ENCODE assay signal across 9 cellular contexts in the genomic region with DNA sequence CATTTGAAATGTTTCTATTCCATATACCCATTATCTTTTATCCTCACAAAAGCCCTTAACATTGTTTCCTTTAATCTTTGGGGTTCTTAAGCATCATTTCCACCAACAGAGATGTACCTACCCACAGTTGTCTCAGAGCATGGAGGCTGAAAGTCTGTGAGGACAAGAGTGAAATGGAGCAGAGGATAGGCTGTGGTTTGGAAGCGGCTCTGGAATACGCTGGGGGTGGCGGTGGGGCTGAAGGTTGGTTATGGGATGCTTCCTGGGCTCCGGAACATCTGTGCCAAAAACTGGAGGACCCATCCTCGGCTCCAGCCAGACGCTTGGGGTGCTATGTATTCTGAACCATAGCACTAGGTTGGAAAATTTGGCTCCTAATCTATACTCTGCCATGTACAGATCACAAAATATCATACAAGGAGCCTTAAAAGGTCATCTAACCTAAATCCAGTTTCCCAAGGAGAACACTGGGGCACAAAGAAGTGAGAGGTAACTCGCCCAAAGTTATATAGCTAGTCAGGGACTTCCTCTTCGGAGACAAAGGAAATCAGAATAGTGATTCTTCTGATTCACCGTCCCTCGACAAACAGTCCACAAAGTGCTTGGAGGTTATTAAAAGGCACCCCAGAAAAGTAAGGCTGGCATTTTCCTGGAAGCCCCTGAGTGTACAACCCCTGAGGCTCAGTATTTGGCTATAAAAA. TPM values are rescaled to one million over a fixed set of nuclear protein-coding genes. Genes with fewer than 3 reads are reported as not detected.
DNase-seq lines count a peak whose midpoint lies in the region; ATAC-seq, FAIRE-seq and TF ChIP-seq lines count a peak whose summit lies in the region.
"Had no signal": no experiment of that assay in that cellular context is flagged by ENCODE, and none has a peak within 500 bp of the region (broad histone marks: within the 10 kb centered on the region; RNA-seq: fewer than 3 reads in every experiment).

No MANE protein-coding gene starts in this region.

- POLR2A ChIA-PET in A549 (lab: Yijun Ruan, JAX) = interaction anchor here (0.5 to 4.1 kb wide), 5 partner anchors 9 to 445 kb away, joined by 3 to 19 read pairs (median 4); partner anchors contain the start of gene HOMEZ

- H3K27ac ChIP-seq in A549 (peak overlapping the region; percentile 85 to 92), muscle layer of duodenum (ENCODE audit: low read length) (peak overlapping the region; percentile 99)

- ATAC-seq in A549 = no peak
- ATAC-seq in esophagus mucosa = no peak
- no peak for ATAC-seq in HG03139 (IDR thresholded peaks at IDR 0.05; ENCODE audit: unreplicated experiment)

- no peaks in the 10 kb centered on the region for H3K36me3 Mint-ChIP-seq in IgD-negative memory B cell

- peak overlapping the region; percentile 95 to 98 (median 97) for H3K27ac Mint-ChIP-seq in IgD-negative memory B cell

- H3K27me3 ChIP-seq in muscle layer of duodenum (ENCODE audit: low read depth, low read length) = no peaks in the 10 kb centered on the region

- peak overlapping the region; percentile 98 for H3K4me2 ChIP-seq in A549

- H3K9me3 ChIP-seq in A549 (no peaks in the 10 kb centered on the region), muscle layer of duodenum (ENCODE audit: control insufficient read depth in 1 of 2, low read length in 2 of 2) (no peaks in the 10 kb centered on the region)

- FAIRE-seq in A549 (lab: Jason Lieb, UNC) = no peak
- no peak for FAIRE-seq in H54 (lab: Jason Lieb, UNC)
- FAIRE-seq: GM18507 had no signal

- 90% methylated on average over 10 of the region's 10 CpGs for WGBS in A549 (ENCODE audit: missing lambda C conversion rate)

- H3K36me3 ChIP-seq in muscle layer of duodenum (ENCODE audit: control insufficient read depth in 1 of 2, insufficient read depth in 2 of 2, low read length in 2 of 2) = peaks cover 4 to 24% of the 10 kb centered on the region in 2 donors

- TF ChIP-seq POLR2A in A549 (IDR thresholded peaks at IDR 0.05; ENCODE audit: low read length) (no peak), H54 (IDR thresholded peaks at IDR 0.05; ENCODE audit: low read depth, low read length) (no peak)

- peaks cover 10 to 14% (median 13%) of the 10 kb centered on the region in 3 donors for H3K4me1 Mint-ChIP-seq in IgD-negative memory B cell

- H3K4me1 ChIP-seq in A549 = peaks cover 14% of the 10 kb centered on the region; the same call in 2 of the 3 replicates
- peaks cover 5 to 23% of the 10 kb centered on the region in 2 donors for H3K4me1 ChIP-seq in muscle layer of duodenum (ENCODE audit: control insufficient read depth in 1 of 2, insufficient read depth in 2 of 2, low read length in 2 of 2)

- CTCF ChIA-PET in A549 (lab: Yijun Ruan, JAX) = interaction anchor here (0.7 to 12.8 kb wide), 11 partner anchors 10 to 261 kb away, joined by 3 to 254 read pairs (median 4); partner anchors contain the start of genes HOMEZ and PABPN1

- peak overlapping the region; percentile 92 to 99 (median 98) for H3K4me3 Mint-ChIP-seq in IgD-negative memory B cell

- H3K9me3 Mint-ChIP-seq in IgD-negative memory B cell = no peaks in the 10 kb centered on the region

- no peaks in the 10 kb centered on the region for H3K27me3 Mint-ChIP-seq in IgD-negative memory B cell

- no peak for TF ChIP-seq EP300 in A549 (IDR thresholded peaks at IDR 0.05)

- no peak; the same call in 2 of the 3 replicates for TF ChIP-seq CTCF in A549 (IDR thresholded peaks at IDR 0.05)
- TF ChIP-seq CTCF in cardiac fibroblast (IDR thresholded peaks at IDR 0.05; ENCODE audit: low read depth, low read length) = no peak

- DNase-seq in A549 (ENCODE audit: low read depth in 1 of 2, low spot score in 1 of 2) = no peak
- no peak for DNase-seq in cardiac fibroblast (ENCODE audit: low read depth in 2 of 2)
- no peak for DNase-seq in H54 (ENCODE audit: insufficient read length, low spot score)
- DNase-seq in RPMI8226 = no peak

- H3K4me3 ChIP-seq in A549 (peak overlapping the region; percentile 63), cardiac fibroblast (replicated peaks in 1 of 2; ENCODE audit: low read depth in 2 of 2, low read length in 2 of 2) (peak overlapping the region; percentile 55 to 65), muscle layer of duodenum (ENCODE audit: low read depth in 1 of 2, low read length in 2 of 2) (peak overlapping the region; percentile 85 to 95)

- TF ChIP-seq RAD21 in A549 (conservative IDR thresholded peaks at IDR 0.05 in 1 of 2, IDR thresholded peaks at IDR 0.05 in 1 of 2) = no peak; a peak in 1 of 5 replicates

TF ChIP-seq in A549, 52 proteins besides CTCF, POLR2A, EP300 and RAD21 (continues in another document):
- TF ChIP-seq HDAC2 (IDR thresholded peaks at IDR 0.05) = no peak
- TF ChIP-seq, protein P1, sequence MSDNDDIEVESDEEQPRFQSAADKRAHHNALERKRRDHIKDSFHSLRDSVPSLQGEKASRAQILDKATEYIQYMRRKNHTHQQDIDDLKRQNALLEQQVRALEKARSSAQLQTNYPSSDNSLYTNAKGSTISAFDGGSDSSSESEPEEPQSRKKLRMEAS (IDR thresholded peaks at IDR 0.05) = no peak
- no peak for TF ChIP-seq EHMT2 (IDR thresholded peaks at IDR 0.05; ENCODE audit: low read depth)
- TF ChIP-seq POLR2AphosphoS2 (conservative IDR thresholded peaks at IDR 0.05; ENCODE audit: low read length) = no peak
- TF ChIP-seq PHF8 (IDR thresholded peaks at IDR 0.05; ENCODE audit: borderline replicate concordance, low read depth) = no peak
- TF ChIP-seq CBX2 (IDR thresholded peaks at IDR 0.05; ENCODE audit: borderline replicate concordance, low read depth) = no peak
- TF ChIP-seq HOXB5 (CRISPR knock-in tag; IDR thresholded peaks at IDR 0.05) = no peak
- no peak for TF ChIP-seq KDM1A (IDR thresholded peaks at IDR 0.05; ENCODE audit: low read depth)
- TF ChIP-seq, protein P2, sequence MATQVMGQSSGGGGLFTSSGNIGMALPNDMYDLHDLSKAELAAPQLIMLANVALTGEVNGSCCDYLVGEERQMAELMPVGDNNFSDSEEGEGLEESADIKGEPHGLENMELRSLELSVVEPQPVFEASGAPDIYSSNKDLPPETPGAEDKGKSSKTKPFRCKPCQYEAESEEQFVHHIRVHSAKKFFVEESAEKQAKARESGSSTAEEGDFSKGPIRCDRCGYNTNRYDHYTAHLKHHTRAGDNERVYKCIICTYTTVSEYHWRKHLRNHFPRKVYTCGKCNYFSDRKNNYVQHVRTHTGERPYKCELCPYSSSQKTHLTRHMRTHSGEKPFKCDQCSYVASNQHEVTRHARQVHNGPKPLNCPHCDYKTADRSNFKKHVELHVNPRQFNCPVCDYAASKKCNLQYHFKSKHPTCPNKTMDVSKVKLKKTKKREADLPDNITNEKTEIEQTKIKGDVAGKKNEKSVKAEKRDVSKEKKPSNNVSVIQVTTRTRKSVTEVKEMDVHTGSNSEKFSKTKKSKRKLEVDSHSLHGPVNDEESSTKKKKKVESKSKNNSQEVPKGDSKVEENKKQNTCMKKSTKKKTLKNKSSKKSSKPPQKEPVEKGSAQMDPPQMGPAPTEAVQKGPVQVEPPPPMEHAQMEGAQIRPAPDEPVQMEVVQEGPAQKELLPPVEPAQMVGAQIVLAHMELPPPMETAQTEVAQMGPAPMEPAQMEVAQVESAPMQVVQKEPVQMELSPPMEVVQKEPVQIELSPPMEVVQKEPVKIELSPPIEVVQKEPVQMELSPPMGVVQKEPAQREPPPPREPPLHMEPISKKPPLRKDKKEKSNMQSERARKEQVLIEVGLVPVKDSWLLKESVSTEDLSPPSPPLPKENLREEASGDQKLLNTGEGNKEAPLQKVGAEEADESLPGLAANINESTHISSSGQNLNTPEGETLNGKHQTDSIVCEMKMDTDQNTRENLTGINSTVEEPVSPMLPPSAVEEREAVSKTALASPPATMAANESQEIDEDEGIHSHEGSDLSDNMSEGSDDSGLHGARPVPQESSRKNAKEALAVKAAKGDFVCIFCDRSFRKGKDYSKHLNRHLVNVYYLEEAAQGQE (IDR thresholded peaks at IDR 0.05) = no peak
- no peak for TF ChIP-seq CHD4 (IDR thresholded peaks at IDR 0.05; ENCODE audit: borderline replicate concordance)

RNA-seq across cellular contexts. Expression of gene PPP1R3E, which starts 2.5 kb away (rescaled TPM):
- polyA plus RNA-seq in A549 (2011; rRNA removed) = 11.1 and 12.4 TPM in 2 replicates
- polyA plus RNA-seq in A549 (2012; cell fraction: cytosol; rRNA removed) = 5.0 and 5.1 TPM in 2 replicates
- polyA plus RNA-seq in A549 (2012; cell fraction: nucleus; rRNA removed) = 19.8 and 39.9 TPM in 2 replicates
- 5.3 to 7.5 TPM (median 6.8 TPM) in 3 replicates for polyA plus RNA-seq in A549 (2017; fragmentation: RNase III; extraction: RNeasy Plus Mini Kit Qiagen cat#74134 plus additional on column Dnase treatment)
- 4.9 and 6.7 TPM in 2 replicates for polyA minus RNA-seq in A549 (2011; rRNA and poly(A)+ RNA removed)
- polyA plus RNA-seq in IgD-negative memory B cell = 2.3 TPM
- total RNA-seq in esophagus mucosa = 5.1 TPM

RNA-seq across cellular contexts. Expression of gene BCL2L2, which starts 6.5 kb away (rescaled TPM):
- 17.8 and 20.8 TPM in 2 replicates for polyA plus RNA-seq in A549 (2011; rRNA removed)
- polyA plus RNA-seq in A549 (2012; cell fraction: cytosol; rRNA removed) = 15.4 and 18.6 TPM in 2 replicates
- 18.1 and 31.0 TPM in 2 replicates for polyA plus RNA-seq in A549 (2012; cell fraction: nucleus; rRNA removed)
- polyA plus RNA-seq in A549 (2017; fragmentation: RNase III; extraction: RNeasy Plus Mini Kit Qiagen cat#74134 plus additional on column Dnase treatment) = 24.7 to 25.4 TPM (median 25.2 TPM) in 3 replicates
- 10.5 and 11.0 TPM in 2 replicates for polyA minus RNA-seq in A549 (2011; rRNA and poly(A)+ RNA removed)
- 0.65 TPM for polyA plus RNA-seq in IgD-negative memory B cell
- 29.1 TPM for total RNA-seq in esophagus mucosa

RNA-seq across cellular contexts. Expression of gene HOMEZ, which starts 14.2 kb away (rescaled TPM):
- polyA plus RNA-seq in A549 (2011; rRNA removed) (9.2 and 11.7 TPM in 2 replicates), A549 (2017; fragmentation: RNase III; extraction: RNeasy Plus Mini Kit Qiagen cat#74134 plus additional on column Dnase treatment) (7.7 to 8.8 TPM (median 8.4 TPM) in 3 replicates), IgD-negative memory B cell (5.6 TPM)
- 6.4 and 6.8 TPM in 2 replicates for polyA plus RNA-seq in A549 (2012; cell fraction: cytosol; rRNA removed)
- polyA plus RNA-seq in A549 (2012; cell fraction: nucleus; rRNA removed) = 5.3 and 5.5 TPM in 2 replicates
- polyA minus RNA-seq in A549 (2011; rRNA and poly(A)+ RNA removed) = 20.0 and 25.1 TPM in 2 replicates
- total RNA-seq in esophagus mucosa = 9.6 TPM

RNA-seq across cellular contexts. Expression of gene PABPN1, which starts 21.1 kb away (rescaled TPM):
- polyA plus RNA-seq in A549 (2011; rRNA removed) (197 and 234 TPM in 2 replicates), A549 (2017; fragmentation: RNase III; extraction: RNeasy Plus Mini Kit Qiagen cat#74134 plus additional on column Dnase treatment) (148 to 158 TPM (median 157 TPM) in 3 replicates), IgD-negative memory B cell (127 TPM)
- 170 TPM in 2 replicates for polyA plus RNA-seq in A549 (2012; cell fraction: cytosol; rRNA removed)
- 227 and 314 TPM in 2 replicates for polyA plus RNA-seq in A549 (2012; cell fraction: nucleus; rRNA removed)
- polyA minus RNA-seq in A549 (2011; rRNA and poly(A)+ RNA removed) = 73.1 and 92.0 TPM in 2 replicates
- total RNA-seq in esophagus mucosa = 77.7 TPM

RNA-seq across cellular contexts. Expression of gene SLC22A17, which starts 52.6 kb away (rescaled TPM):
- 3.5 and 4.6 TPM in 2 replicates for polyA plus RNA-seq in A549 (2011; rRNA removed)
- polyA plus RNA-seq in A549 (2012; cell fraction: cytosol; rRNA removed) = 4.1 and 5.6 TPM in 2 replicates
- 23.6 and 27.7 TPM in 2 replicates for polyA plus RNA-seq in A549 (2012; cell fraction: nucleus; rRNA removed)
- 6.3 to 9.6 TPM (median 8.4 TPM) in 3 replicates for polyA plus RNA-seq in A549 (2017; fragmentation: RNase III; extraction: RNeasy Plus Mini Kit Qiagen cat#74134 plus additional on column Dnase treatment)
- 3.5 and 4.2 TPM in 2 replicates for polyA minus RNA-seq in A549 (2011; rRNA and poly(A)+ RNA removed)
- 0.49 TPM for polyA plus RNA-seq in IgD-negative memory B cell
- 2.0 TPM for total RNA-seq in esophagus mucosa
